1 cellular context compared by ENCODE assay signal in genomic region chr19:43503501-43504425, GRCh38.
TF ChIP-seq lines count a peak whose summit lies in the region.

No MANE protein-coding gene starts in this region.

TF ChIP-seq in H1, 55 proteins besides CTCF, POLR2A, EP300 and RAD21:
- TF ChIP-seq YY1 (IDR thresholded peaks at IDR 0.05; ENCODE audit: low read depth, low read length) (0 out of 2 replicates have a peak, but pooled peaks have one; percentile 21), PHF8 (conservative IDR thresholded peaks at IDR 0.05; ENCODE audit: low read depth, low read length) (0 out of 2 replicates have a peak, but pooled peaks have one; percentile 33), GTF2F1 (IDR thresholded peaks at IDR 0.05; ENCODE audit: borderline replicate concordance, low read depth, low read length) (no peak)
